In the genomic region with DNA sequence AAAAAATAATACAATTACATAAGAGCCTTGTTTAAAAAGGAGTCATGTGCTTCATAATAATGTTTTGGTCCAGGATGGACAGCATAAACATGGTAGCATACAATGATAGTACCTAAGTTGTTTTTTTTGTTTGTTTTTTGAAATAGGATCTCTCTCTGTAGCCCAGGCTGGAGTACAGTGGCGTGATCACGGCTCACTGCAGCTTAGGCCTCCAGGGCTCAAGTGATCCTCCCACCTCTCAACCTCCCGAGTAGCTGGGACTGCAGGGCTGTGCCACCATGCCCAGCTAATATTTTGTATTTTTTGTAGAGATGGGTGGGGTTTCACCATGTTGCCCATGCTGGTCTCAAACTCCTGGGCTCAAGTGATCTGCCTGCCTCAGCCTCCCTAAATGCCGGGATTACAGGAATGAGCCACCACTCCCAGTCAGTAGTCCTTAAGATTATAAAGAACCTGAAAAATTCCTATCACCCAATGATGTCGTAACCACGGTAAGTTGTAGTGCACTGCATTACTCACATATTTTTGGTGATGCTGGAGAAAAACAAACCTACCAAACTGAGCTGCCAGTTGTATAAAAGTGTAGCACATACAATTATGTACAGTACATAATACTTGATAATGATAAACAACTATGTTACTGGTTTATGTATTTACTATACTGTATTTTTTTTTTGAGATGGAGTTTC, we compare ENCODE assay signal across 17 cellular contexts. TPM values are rescaled to one million over a fixed set of nuclear protein-coding genes. Genes with fewer than 3 reads are reported as not detected.
A peak's percentile ranks its signal among the peaks of the same experiment; 100 is the strongest.
DNase-seq lines count a peak whose midpoint lies in the region; ATAC-seq, FAIRE-seq and TF ChIP-seq lines count a peak whose summit lies in the region.
"Had no signal": no experiment of that assay in that cellular context is flagged by ENCODE, and none has a peak within 500 bp of the region (broad histone marks: within the 10 kb centered on the region; RNA-seq: fewer than 3 reads in every experiment).

No MANE protein-coding gene starts in this region.

- ATAC-seq in GM19452 (IDR thresholded peaks at IDR 0.05; ENCODE audit: unreplicated experiment) (no peak), HG03439 (IDR thresholded peaks at IDR 0.05; ENCODE audit: unreplicated experiment) (no peak)
- ATAC-seq in CD4-positive, alpha-beta T cell (ENCODE audit: poor library complexity): no peak

- H3K27me3 Mint-ChIP-seq in astrocyte (ENCODE audit: low read depth, unreplicated experiment): no peaks in the 10 kb centered on the region
- no peaks in the 10 kb centered on the region for H3K27me3 Mint-ChIP-seq in CD4-positive, alpha-beta T cell

- peak; percentile 90 for DNase-seq in DMS53 (lab: John Stamatoyannopoulos, UW)
- DNase-seq in HS-5 (ENCODE audit: low read depth): peak; percentile 15
- DNase-seq in astrocyte (ENCODE audit: low read depth): peak; percentile 36
- peak; percentile 13 for DNase-seq in left kidney (ENCODE audit: low read depth, low spot score)
- no peak for DNase-seq in CD4-positive, alpha-beta T cell
- DNase-seq in NCI-H1092 (lab: John Stamatoyannopoulos, UW): no peak
- DNase-seq: activated CD4-positive, alpha-beta T cell treated with anti-CD3 and anti-CD28 coated beads for 48 hours; activated naive CD8-positive, alpha-beta T cell treated with anti-CD3 and anti-CD28 coated beads, Interleukin-2, amount 10 ng/mL, durations not matched to agents 7 days and 5 days; caudate nucleus; left ventricle myocardium inferior; NCI-H1436; nucleus accumbens had no signal

- no peaks in the 10 kb centered on the region for H3K36me3 ChIP-seq in astrocyte (ENCODE audit: insufficient read depth, low read length)
- H3K36me3 ChIP-seq: left ventricle myocardium inferior, right atrium auricular region, suprapubic skin had no signal

- no peak overlapping the region for H3K9ac ChIP-seq in astrocyte (ENCODE audit: low read length)

- no peak overlapping the region for H3K27ac ChIP-seq in astrocyte (ENCODE audit: low read depth, low read length)
- no peak overlapping the region for H3K27ac ChIP-seq in CD4-positive, alpha-beta T cell (ENCODE audit: low read depth, low read length)
- H3K27ac ChIP-seq: left ventricle myocardium inferior, right atrium auricular region, suprapubic skin had no signal

- no peaks in the 10 kb centered on the region for H3K4me1 ChIP-seq in astrocyte (ENCODE audit: insufficient read depth, low read length)
- H3K4me1 ChIP-seq: left ventricle myocardium inferior, right atrium auricular region, suprapubic skin had no signal

- no peaks in the 10 kb centered on the region for H3K36me3 Mint-ChIP-seq in astrocyte (ENCODE audit: low read depth, unreplicated experiment)
- no peaks in the 10 kb centered on the region for H3K36me3 Mint-ChIP-seq in CD4-positive, alpha-beta T cell (ENCODE audit: low read depth)
- H3K36me3 Mint-ChIP-seq: activated naive CD8-positive, alpha-beta T cell treated with anti-CD3 and anti-CD28 coated beads, Interleukin-2, amount 10 ng/mL, durations not matched to agents 7 days and 5 days had no signal

- no peak overlapping the region for H3K4me2 ChIP-seq in astrocyte (ENCODE audit: low read length)

- peak overlapping the region; percentile 40 for H3K4me3 Mint-ChIP-seq in astrocyte (ENCODE audit: unreplicated experiment)
- H3K4me3 Mint-ChIP-seq in CD4-positive, alpha-beta T cell: no peak overlapping the region
- H3K4me3 Mint-ChIP-seq: activated naive CD8-positive, alpha-beta T cell treated with anti-CD3 and anti-CD28 coated beads, Interleukin-2, amount 10 ng/mL, durations not matched to agents 7 days and 5 days had no signal

- POLR2A ChIA-PET in CD4-positive, alpha-beta T cell (lab: Charles Lee): no interaction called here

- no peaks in the 10 kb centered on the region for H4K20me1 ChIP-seq in astrocyte (ENCODE audit: insufficient read depth, low read length)

- CTCF ChIA-PET in CD4-positive, alpha-beta T cell (lab: Charles Lee): interaction anchor here (1.2 kb wide), 1 partner anchor 11 kb away, joined by 3 read pairs; no protein-coding TSS in a partner anchor

- no peaks in the 10 kb centered on the region for H3K79me2 ChIP-seq in astrocyte (ENCODE audit: insufficient read depth, low read length)

- no peak for FAIRE-seq in astrocyte (lab: Jason Lieb, UNC)

- H3K9me3 Mint-ChIP-seq in astrocyte (ENCODE audit: unreplicated experiment): peaks cover 4% of the 10 kb centered on the region
- no peaks in the 10 kb centered on the region for H3K9me3 Mint-ChIP-seq in CD4-positive, alpha-beta T cell
- H3K9me3 Mint-ChIP-seq: activated naive CD8-positive, alpha-beta T cell treated with anti-CD3 and anti-CD28 coated beads, Interleukin-2, amount 10 ng/mL, durations not matched to agents 7 days and 5 days; activated T-helper 2 cell treated with anti-CD3 and anti-CD28 coated beads, Interferon-gamma antibody, Interleukin-2, Interleukin-4, amounts not matched to agents 10 μg/mL and 5 μg/mL and 100 μg/mL, durations not matched to agents 14 hours and 24 hours and 36 hours had no signal

- intact Hi-C loops in CD4-positive, alpha-beta T cell (cut with DNase I, micrococcal nuclease): no loop called here

- H3K9me3 ChIP-seq in astrocyte (ENCODE audit: insufficient read depth, low read depth, low read length): no peaks in the 10 kb centered on the region
- no peaks in the 10 kb centered on the region for H3K9me3 ChIP-seq in CD4-positive, alpha-beta T cell (ENCODE audit: control insufficient read depth, low read length)
- H3K9me3 ChIP-seq: left ventricle myocardium inferior, right atrium auricular region, suprapubic skin had no signal

- TF ChIP-seq CTCF in astrocyte (IDR thresholded peaks at IDR 0.05; ENCODE audit: insufficient read depth, low read depth, low read length): no peak
- no peak for TF ChIP-seq CTCF in CD4-positive, alpha-beta T cell (IDR thresholded peaks at IDR 0.05)

- no peak overlapping the region for H3K4me3 ChIP-seq in astrocyte (ENCODE audit: insufficient read depth, low read depth, low read length)
- H3K4me3 ChIP-seq: left ventricle myocardium inferior, right atrium auricular region, suprapubic skin had no signal

- no peak overlapping the region for H3K27ac Mint-ChIP-seq in astrocyte (ENCODE audit: unreplicated experiment)
- no peak overlapping the region for H3K27ac Mint-ChIP-seq in CD4-positive, alpha-beta T cell
- H3K27ac Mint-ChIP-seq: activated naive CD8-positive, alpha-beta T cell treated with anti-CD3 and anti-CD28 coated beads, Interleukin-2, amount 10 ng/mL, durations not matched to agents 7 days and 5 days; activated T-helper 2 cell treated with anti-CD3 and anti-CD28 coated beads, Interferon-gamma antibody, Interleukin-2, Interleukin-4, amounts not matched to agents 10 μg/mL and 5 μg/mL and 100 μg/mL, durations not matched to agents 14 hours and 24 hours and 36 hours had no signal

- H3K4me1 Mint-ChIP-seq in astrocyte (ENCODE audit: low read depth, unreplicated experiment): peaks cover 4% of the 10 kb centered on the region
- no peaks in the 10 kb centered on the region for H3K4me1 Mint-ChIP-seq in CD4-positive, alpha-beta T cell (ENCODE audit: low read depth)
- H3K4me1 Mint-ChIP-seq: activated naive CD8-positive, alpha-beta T cell treated with anti-CD3 and anti-CD28 coated beads, Interleukin-2, amount 10 ng/mL, durations not matched to agents 7 days and 5 days had no signal

- no peaks in the 10 kb centered on the region for H3K27me3 ChIP-seq in astrocyte (ENCODE audit: insufficient read depth, low read length)
- no peaks in the 10 kb centered on the region for H3K27me3 ChIP-seq in CD4-positive, alpha-beta T cell (ENCODE audit: control insufficient read depth, insufficient read depth, low read length)
- H3K27me3 ChIP-seq: right atrium auricular region, suprapubic skin had no signal

- no peak overlapping the region for H2AFZ ChIP-seq in astrocyte (ENCODE audit: low read depth, low read length)

RNA-seq across cellular contexts. Expression of gene RCOR3, which starts 22.4 kb away (rescaled TPM):
- 63.4 and 68.2 TPM in 2 replicates for total RNA-seq in astrocyte
- 10 to 100 TPM; 55.7 to 60.5 TPM for total RNA-seq in CD4-positive, alpha-beta T cell

Comparison
In these comparisons a context has a peak if more than half of its experiments do, and no peak if none do; other contexts are left out.
1. DNase-seq: peak in DMS53 (single experiment), HS-5 (single experiment), astrocyte (single experiment) and left kidney (single experiment); none in CD4-positive, alpha-beta T cell (0 of 10) and NCI-H1092 (single experiment).